In the genomic region with DNA sequence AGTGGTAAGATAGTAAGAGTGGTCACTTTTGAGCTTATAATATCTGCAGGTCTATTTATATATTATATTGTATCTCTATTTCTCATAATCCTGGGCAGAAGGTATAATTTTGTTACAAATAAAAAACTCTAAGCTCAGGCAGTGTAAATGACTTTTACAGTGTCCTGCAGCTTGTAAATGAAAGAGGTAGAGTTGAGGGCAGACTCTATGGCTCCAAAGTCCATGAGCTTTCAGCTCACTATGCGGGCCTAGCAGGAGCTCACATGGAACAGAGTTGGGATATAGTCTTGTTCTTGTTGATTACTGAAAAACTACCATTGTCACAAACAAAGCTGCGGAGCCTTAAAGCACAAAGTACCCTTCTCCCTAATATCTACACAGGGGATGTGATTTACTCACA, we compare ENCODE assay signal across 24 cellular contexts.
A peak's percentile ranks its signal among the peaks of the same experiment; 100 is the strongest.
DNase-seq lines count a peak whose midpoint lies in the region; ATAC-seq, FAIRE-seq and TF ChIP-seq lines count a peak whose summit lies in the region.
"Had no signal": no experiment of that assay in that cellular context is flagged by ENCODE, and none has a peak within 500 bp of the region (broad histone marks: within the 10 kb centered on the region; RNA-seq: fewer than 3 reads in every experiment).

No MANE protein-coding gene starts in this region.

- H3K79me2 ChIP-seq in HepG2 (ENCODE audit: insufficient read depth, low read length) = no peaks in the 10 kb centered on the region
- no peaks in the 10 kb centered on the region for H3K79me2 ChIP-seq in hepatocyte

- H3K27me3 ChIP-seq in HepG2 (ENCODE audit: control insufficient read depth in 1 of 2, insufficient read depth in 2 of 2, low read length in 2 of 2) (no peaks in the 10 kb centered on the region), right lobe of liver (no peaks in the 10 kb centered on the region), hepatocyte (no peaks in the 10 kb centered on the region)
- H3K27me3 ChIP-seq: BLaER1 had no signal

- H3K27ac ChIP-seq in HepG2 (ENCODE audit: extremely low read length, insufficient read depth, low read length) (peak overlapping the region; percentile 9), right lobe of liver (no peak overlapping the region), hepatocyte (no peak overlapping the region)
- H3K27ac ChIP-seq: 22Rv1, BLaER1, C4-2B had no signal

- no peaks in the 10 kb centered on the region for H3K9me2 ChIP-seq in hepatocyte (replicated peaks; ENCODE audit: insufficient read depth)

- H3K4me2 ChIP-seq in HepG2 (ENCODE audit: low read depth, low read length) (peak overlapping the region; percentile 14), hepatocyte (no peak overlapping the region)
- H3K4me2 ChIP-seq: BLaER1 had no signal

- in situ Hi-C loops in HepG2 (cut with HindIII; ENCODE audit: extremely low pct_ligation_motif_present, low pct_unique_long_range_greater_than_20kb) = no loop called here

- ATAC-seq in HepG2 (peak; percentile 98), right lobe of liver (no peak), mucosa of descending colon (peak; percentile 95), GM21528 (IDR thresholded peaks at IDR 0.05; ENCODE audit: low FRiP score, unreplicated experiment) (no peak), sciatic nerve (no peak)
- ATAC-seq: CD8-positive, alpha-beta T cell; GM12878 had no signal

- DNase-seq in HepG2 (ENCODE audit: low spot score) (peak; percentile 56), right lobe of liver (no peak), hepatocyte (ENCODE audit: low spot score) (peak; percentile 35), mucosa of descending colon (peak in 1 of 3 donors; percentile 40), RPMI8226 (no peak), sciatic nerve (ENCODE audit: low spot score) (no peak)
- no peak for DNase-seq in stimulated activated naive CD4-positive, alpha-beta T cell (lab: John Stamatoyannopoulos, UW)
- DNase-seq: Caco-2; CD4-positive, CD25-positive, alpha-beta regulatory T cell; CD8-positive, alpha-beta T cell; DMS79; EL; GDM1; GOT3; HFFc6 had no signal

- TF ChIP-seq CTCF in HepG2 (CRISPR knock-in tag; IDR thresholded peaks at IDR 0.05) (no peak), right lobe of liver (IDR thresholded peaks at IDR 0.05) (no peak), hepatocyte (IDR thresholded peaks at IDR 0.05; ENCODE audit: poor library complexity) (no peak), mucosa of descending colon (IDR thresholded peaks at IDR 0.05) (no peak)

- H2AFZ ChIP-seq in HepG2 (ENCODE audit: low read length) (no peak overlapping the region), hepatocyte (no peak overlapping the region)

- intact Hi-C loops in HepG2 (cut with micrococcal nuclease; ENCODE audit: unreplicated experiment) (no loop called here), right lobe of liver (cut with DNase I) (no loop called here), mucosa of descending colon (cut with DNase I, micrococcal nuclease) (no loop called here), sciatic nerve (cut with DNase I) (no loop called here)

- no peak overlapping the region for H3K9ac ChIP-seq in HepG2 (ENCODE audit: insufficient read depth, low read depth, low read length)
- H3K9ac ChIP-seq: BLaER1 had no signal

- TF ChIP-seq POLR2A in HepG2 (IDR thresholded peaks at IDR 0.05; ENCODE audit: insufficient read depth in 1 of 2, low read depth in 2 of 2, low read length in 2 of 2) (no peak), right lobe of liver (IDR thresholded peaks at IDR 0.05) (no peak)

- TF ChIP-seq EP300 in HepG2 (IDR thresholded peaks at IDR 0.05; ENCODE audit: low read depth in 2 of 2, low read length in 2 of 2) (no peak), HepG2 (CRISPR knock-in tag; IDR thresholded peaks at IDR 0.05; ENCODE audit: borderline replicate concordance) (no peak)

- BruUV-seq in HepG2 (replicated peaks; lab: Mats Ljungman, UMichigan) = no TSS peak

- CTCF ChIA-PET in HepG2 (lab: Yijun Ruan, JAX; ENCODE audit: low intra/inter-chr PET ratio, low total read pairs) = no interaction called here

- H3K4me3 ChIP-seq in HepG2 (replicated peaks in 1 of 3; ENCODE audit: insufficient read depth in 1 of 3, low read depth in 2 of 3, low read length in 3 of 3) (no peak overlapping the region), right lobe of liver (no peak overlapping the region), hepatocyte (no peak overlapping the region), mucosa of descending colon (no peak overlapping the region)
- H3K4me3 ChIP-seq: BLaER1, GM12878, HAP-1 had no signal

- no peaks in the 10 kb centered on the region for H3K9me3 ChIP-seq in HepG2 (ENCODE audit: low read length)
- H3K9me3 ChIP-seq in right lobe of liver = no peaks in the 10 kb centered on the region
- no peaks in the 10 kb centered on the region for H3K9me3 ChIP-seq in hepatocyte (ENCODE audit: low read depth)
- no peaks in the 10 kb centered on the region for H3K9me3 ChIP-seq in mucosa of descending colon
- H3K9me3 ChIP-seq: BLaER1, Caco-2, HAP-1 had no signal

- FAIRE-seq in HepG2 (lab: Jason Lieb, UNC) = peak; percentile 62
- FAIRE-seq: A204.1, GM12878, GM19239, H54 had no signal

- peaks cover 18% of the 10 kb centered on the region for H3K4me1 ChIP-seq in HepG2 (ENCODE audit: insufficient read depth, low read length)
- H3K4me1 ChIP-seq in right lobe of liver = no peaks in the 10 kb centered on the region
- no peaks in the 10 kb centered on the region for H3K4me1 ChIP-seq in hepatocyte (ENCODE audit: insufficient read depth)
- H3K4me1 ChIP-seq in mucosa of descending colon (ENCODE audit: low read depth) = peaks cover 6% of the 10 kb centered on the region
- H3K4me1 ChIP-seq: BLaER1, Caco-2, HAP-1 had no signal

- POLR2A ChIA-PET in HepG2 (lab: Yijun Ruan, JAX) = interaction anchor here (1.0 to 1.4 kb wide), 3 partner anchors 10 to 47 kb away, joined by 4 to 6 read pairs (median 4); no protein-coding TSS in a partner anchor

- no peaks in the 10 kb centered on the region for H4K20me1 ChIP-seq in HepG2 (ENCODE audit: insufficient read depth, low read length)
- H4K20me1 ChIP-seq in hepatocyte (ENCODE audit: insufficient read depth, poor library complexity, severe bottlenecking) = no peaks in the 10 kb centered on the region
- H4K20me1 ChIP-seq: BLaER1 had no signal

- no peak for TF ChIP-seq RAD21 in HepG2 (CRISPR knock-in tag; IDR thresholded peaks at IDR 0.05)

- H3K36me3 ChIP-seq in HepG2 (replicated peaks in 1 of 2; ENCODE audit: control insufficient read depth in 1 of 2, insufficient read depth in 2 of 2, low read length in 2 of 2) = no peaks in the 10 kb centered on the region; a peak in 2 of 5 replicates
- H3K36me3 ChIP-seq in right lobe of liver = no peaks in the 10 kb centered on the region
- H3K36me3 ChIP-seq in hepatocyte (replicated peaks; ENCODE audit: insufficient read depth, low read depth) = no peaks in the 10 kb centered on the region
- no peaks in the 10 kb centered on the region for H3K36me3 ChIP-seq in mucosa of descending colon (ENCODE audit: low read depth)
- H3K36me3 ChIP-seq: BLaER1, HAP-1 had no signal

- WGBS in HepG2 (ENCODE audit: low lambda C conversion rate) = 33% methylated on average over 2 of the region's 2 CpGs
- 68% methylated on average over 2 of the region's 2 CpGs for WGBS in right lobe of liver (ENCODE audit: insufficient coverage, low coverage, low lambda C conversion rate, missing lambda C conversion rate)
- WGBS in hepatocyte (ENCODE audit: low lambda C conversion rate, missing lambda C conversion rate) = 60% methylated on average over 2 of the region's 2 CpGs

TF ChIP-seq in HepG2, 621 proteins besides CTCF, POLR2A, EP300 and RAD21 (continues in another document):
- TF ChIP-seq ZNF543 (CRISPR knock-in tag; IDR thresholded peaks at IDR 0.05) (no peak), POGZ (CRISPR knock-in tag; IDR thresholded peaks at IDR 0.05) (peak; percentile 29; the same call in 1 of the 2 replicates), ZNF331 (CRISPR knock-in tag; IDR thresholded peaks at IDR 0.05) (0 out of 2 replicates have a peak, but pooled peaks have one; percentile 24), SOX6 (IDR thresholded peaks at IDR 0.05) (no peak), SOX6 (CRISPR knock-in tag; IDR thresholded peaks at IDR 0.05) (0 out of 2 replicates have a peak, but pooled peaks have one; percentile 40), AGO1 (IDR thresholded peaks at IDR 0.05; ENCODE audit: low read depth, low read length, poor library complexity, severe bottlenecking) (no peak), NCOA5 (CRISPR knock-in tag; IDR thresholded peaks at IDR 0.05) (no peak), SMAD1 (CRISPR knock-in tag; IDR thresholded peaks at IDR 0.05; ENCODE audit: borderline replicate concordance, low read depth) (no peak), ZNF674 (CRISPR knock-in tag; IDR thresholded peaks at IDR 0.05; ENCODE audit: low read depth) (no peak), NPAS2 (CRISPR knock-in tag; IDR thresholded peaks at IDR 0.05; ENCODE audit: borderline replicate concordance) (no peak)

Comparison
In these comparisons a context has a peak if more than half of its experiments do, and no peak if none do; other contexts are left out.
1. ATAC-seq: peak in HepG2 (single experiment) and mucosa of descending colon (single experiment); none in right lobe of liver (0 of 4), GM21528 (single experiment) and sciatic nerve (single experiment).
2. DNase-seq: peak in HepG2 (single experiment) and hepatocyte (single experiment); none in right lobe of liver (0 of 3), stimulated activated naive CD4-positive, alpha-beta T cell (0 of 6), RPMI8226 (single experiment) and sciatic nerve (single experiment).